In genomic region chr4:164056426-164057142, GRCh38 we compare ENCODE assay signal across 30 cellular contexts.
"Had no signal": no experiment of that assay in that cellular context is flagged by ENCODE, and none has a peak within 500 bp of the region (broad histone marks: within the 10 kb centered on the region; RNA-seq: fewer than 3 reads in every experiment).

No MANE protein-coding gene starts in this region.

- H3K27ac ChIP-seq: colonic mucosa, pancreas, psoas muscle, sigmoid colon, stomach, suprapubic skin, transverse colon had no signal

- H3K36me3 ChIP-seq: colonic mucosa, pancreas, sigmoid colon, stomach, suprapubic skin, transverse colon had no signal

- ATAC-seq: naive thymus-derived CD4-positive, alpha-beta T cell; pancreas; psoas muscle; stimulated activated naive B cell treated with anti-CD40 and anti-IgM and Interleukin-4, amounts not matched to agents 10 μg/mL and 1 μg/mL and 100 μg/mL, for 72 hours had no signal

- H3K27ac Mint-ChIP-seq: activated naive CD4-positive, alpha-beta T cell treated with anti-CD3 and anti-CD28 coated beads for 36 hours; activated naive CD8-positive, alpha-beta T cell treated with anti-CD3 and anti-CD28 coated beads, Interleukin-2, amount 10 ng/mL, durations not matched to agents 7 days and 5 days; activated T-helper 1 cell treated with anti-CD3 and anti-CD28 coated beads, Interleukin-12 subunit alpha, Interleukin-12 subunit beta, Interleukin-2, Interleukin-4 antibody, amounts not matched to agents 30 ng/mL and 10 ng/mL and 1 ng/mL, durations not matched to agents 14 hours and 24 hours and 36 hours; immature natural killer cell; naive thymus-derived CD4-positive, alpha-beta T cell; stimulated activated naive B cell treated with anti-CD40 and anti-IgM and Interleukin-4, amounts not matched to agents 10 μg/mL and 1 μg/mL and 100 μg/mL, for 72 hours; T-helper 2 cell treated with Interferon-gamma antibody and Interleukin-4, amounts not matched to agents 5 μg/mL and 100 μg/mL, for 36 hours had no signal

- H3K9me3 Mint-ChIP-seq: activated naive CD4-positive, alpha-beta T cell treated with anti-CD3 and anti-CD28 coated beads for 36 hours; activated naive CD8-positive, alpha-beta T cell treated with anti-CD3 and anti-CD28 coated beads, Interleukin-2, amount 10 ng/mL, durations not matched to agents 7 days and 5 days; activated T-helper 1 cell treated with anti-CD3 and anti-CD28 coated beads, Interleukin-12 subunit alpha, Interleukin-12 subunit beta, Interleukin-2, Interleukin-4 antibody, amounts not matched to agents 30 ng/mL and 10 ng/mL and 1 ng/mL, durations not matched to agents 14 hours and 24 hours and 36 hours; naive thymus-derived CD4-positive, alpha-beta T cell; stimulated activated naive B cell treated with anti-CD40 and anti-IgM and Interleukin-4, amounts not matched to agents 10 μg/mL and 1 μg/mL and 100 μg/mL, for 72 hours; T-helper 2 cell treated with Interferon-gamma antibody and Interleukin-4, amounts not matched to agents 5 μg/mL and 100 μg/mL, for 36 hours had no signal

- H3K27me3 ChIP-seq: colonic mucosa, pancreas, sigmoid colon, stomach, suprapubic skin, transverse colon had no signal

- H3K4me1 Mint-ChIP-seq: activated naive CD8-positive, alpha-beta T cell treated with anti-CD3 and anti-CD28 coated beads, Interleukin-2, amount 10 ng/mL, durations not matched to agents 7 days and 5 days; immature natural killer cell; naive thymus-derived CD4-positive, alpha-beta T cell had no signal

- H3K4me2 ChIP-seq: smooth muscle cell had no signal

- DNase-seq: activated CD4-positive, alpha-beta T cell treated with anti-CD3 and anti-CD28 coated beads for 48 hours; activated CD4-positive, alpha-beta T cell treated with anti-CD3 and anti-CD28 coated beads, Interleukin-2, amount 50 U/mL, for 48 hours; activated CD8-positive, alpha-beta memory T cell treated with anti-CD3 and anti-CD28 coated beads, Interleukin-2, amount 50 U/mL, for 4 hours; activated effector memory CD4-positive, alpha-beta T cell treated with anti-CD3 and anti-CD28 coated beads, Interleukin-2, amount 50 U/mL, for 16 hours; activated naive CD4-positive, alpha-beta T cell treated with anti-CD3 and anti-CD28 coated beads for 36 hours; activated naive CD8-positive, alpha-beta T cell treated with anti-CD3 and anti-CD28 coated beads, Interleukin-2, amount 10 ng/mL, durations not matched to agents 7 days and 5 days; activated T-cell treated with anti-CD3 and anti-CD28 coated beads, Interleukin-2, amount 50 U/mL, for 1 hour; cerebellar nuclear complex; colonic mucosa; effector memory CD4-positive, alpha-beta T cell; erythroblast; head of caudate nucleus; hippocampal formation; immature natural killer cell; kidney; midbrain; naive thymus-derived CD4-positive, alpha-beta T cell; pancreas; psoas muscle; sigmoid colon; stimulated activated CD4-positive, alpha-beta T cell treated with anti-CD3 and anti-CD28 coated beads, Interleukin-1b, Interleukin-23, amount 100 ng/mL, for 48 hours; stimulated activated naive B cell treated with anti-CD40 and anti-IgM and Interleukin-4, amounts not matched to agents 10 μg/mL and 1 μg/mL and 100 μg/mL, for 72 hours; stomach; T-helper 1 cell; transverse colon had no signal

- H3K27me3 Mint-ChIP-seq: activated naive CD8-positive, alpha-beta T cell treated with anti-CD3 and anti-CD28 coated beads, Interleukin-2, amount 10 ng/mL, durations not matched to agents 7 days and 5 days; naive thymus-derived CD4-positive, alpha-beta T cell; stimulated activated naive B cell treated with anti-CD40 and anti-IgM and Interleukin-4, amounts not matched to agents 10 μg/mL and 1 μg/mL and 100 μg/mL, for 72 hours had no signal

- H3K36me3 Mint-ChIP-seq: activated naive CD8-positive, alpha-beta T cell treated with anti-CD3 and anti-CD28 coated beads, Interleukin-2, amount 10 ng/mL, durations not matched to agents 7 days and 5 days; immature natural killer cell; naive thymus-derived CD4-positive, alpha-beta T cell; stimulated activated naive B cell treated with anti-CD40 and anti-IgM and Interleukin-4, amounts not matched to agents 10 μg/mL and 1 μg/mL and 100 μg/mL, for 72 hours had no signal

- H3K4me1 ChIP-seq: colonic mucosa, pancreas, psoas muscle, sigmoid colon, stomach, suprapubic skin, transverse colon had no signal

- FAIRE-seq: kidney, pancreas, urothelium cell line had no signal

- H3K4me3 ChIP-seq: colonic mucosa, pancreas, psoas muscle, sigmoid colon, smooth muscle cell, stomach, suprapubic skin, transverse colon had no signal

- H3K9me3 ChIP-seq: colonic mucosa, pancreas, psoas muscle, sigmoid colon, stomach, transverse colon had no signal

- H3K4me3 Mint-ChIP-seq: activated naive CD4-positive, alpha-beta T cell treated with anti-CD3 and anti-CD28 coated beads for 36 hours; activated naive CD8-positive, alpha-beta T cell treated with anti-CD3 and anti-CD28 coated beads, Interleukin-2, amount 10 ng/mL, durations not matched to agents 7 days and 5 days; activated T-helper 1 cell treated with anti-CD3 and anti-CD28 coated beads, Interleukin-12 subunit alpha, Interleukin-12 subunit beta, Interleukin-2, Interleukin-4 antibody, amounts not matched to agents 30 ng/mL and 10 ng/mL and 1 ng/mL, durations not matched to agents 14 hours and 24 hours and 36 hours; immature natural killer cell; naive thymus-derived CD4-positive, alpha-beta T cell; stimulated activated naive B cell treated with anti-CD40 and anti-IgM and Interleukin-4, amounts not matched to agents 10 μg/mL and 1 μg/mL and 100 μg/mL, for 72 hours; T-helper 2 cell treated with Interferon-gamma antibody and Interleukin-4, amounts not matched to agents 5 μg/mL and 100 μg/mL, for 36 hours had no signal
